In the genomic region with DNA sequence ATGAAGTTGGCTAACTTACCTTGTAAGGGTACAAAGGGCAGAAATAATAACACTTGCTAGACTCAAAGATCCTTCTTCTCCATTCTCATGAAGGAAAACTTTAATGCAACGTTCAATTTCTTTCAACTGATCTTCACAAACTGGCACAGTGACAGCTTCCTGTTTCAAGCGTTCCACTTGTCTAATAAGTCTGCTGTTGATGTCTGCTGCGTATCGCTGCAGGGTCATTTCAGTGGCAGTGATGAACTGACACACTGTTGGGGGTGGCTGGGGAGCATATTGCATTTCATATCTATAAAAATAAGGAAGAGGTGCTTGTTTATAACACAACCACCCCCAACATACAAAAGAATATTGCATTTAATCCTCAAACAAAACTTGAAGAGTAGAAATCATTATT, we compare ENCODE assay signal across 17 cellular contexts.
"Had no signal": no experiment of that assay in that cellular context is flagged by ENCODE, and none has a peak within 500 bp of the region (broad histone marks: within the 10 kb centered on the region; RNA-seq: fewer than 3 reads in every experiment).

No MANE protein-coding gene starts in this region.

- H3K27ac Mint-ChIP-seq: activated CD4-positive, alpha-beta T cell treated with anti-CD3 and anti-CD28 coated beads for 36 hours; activated naive CD8-positive, alpha-beta T cell had no signal

- H3K4me3 ChIP-seq: breast epithelium, prostate gland, upper lobe of left lung had no signal

- H3K4me1 Mint-ChIP-seq: immature natural killer cell; stimulated activated naive B cell treated with anti-CD40 and anti-IgM and Interleukin-4, amounts not matched to agents 10 μg/mL and 1 μg/mL and 100 μg/mL, for 72 hours had no signal

- ATAC-seq: activated CD4-positive, alpha-beta T cell treated with anti-CD3 and anti-CD28 coated beads for 36 hours; activated T-cell treated with anti-CD3 and anti-CD28 coated beads, Interleukin-2, amount 50 U/mL, for 4 hours; esophagus mucosa; natural killer cell; sciatic nerve; stimulated activated naive B cell treated with anti-CD40 and anti-IgM and Interleukin-4, amounts not matched to agents 10 μg/mL and 1 μg/mL and 100 μg/mL, for 72 hours had no signal

- H3K27ac ChIP-seq: breast epithelium, prostate gland, upper lobe of left lung had no signal

- H3K4me1 ChIP-seq: breast epithelium, prostate gland had no signal

- H3K9me3 Mint-ChIP-seq: activated T-cell treated with anti-CD3 and anti-CD28 coated beads, Interleukin-2, amount 50 U/mL, for 4 hours; immature natural killer cell; natural killer cell; stimulated activated naive B cell treated with anti-CD40 and anti-IgM and Interleukin-4, amounts not matched to agents 10 μg/mL and 1 μg/mL and 100 μg/mL, for 72 hours had no signal

- DNase-seq: activated CD4-positive, alpha-beta T cell treated with anti-CD3 and anti-CD28 coated beads for 36 hours; activated effector memory CD4-positive, alpha-beta T cell treated with anti-CD3 and anti-CD28 coated beads, Interleukin-2, amount 50 U/mL, for 16 hours; activated T-cell treated with anti-CD3 and anti-CD28 coated beads, Interleukin-2, amount 50 U/mL, for 4 hours; aorta; foreskin fibroblast; glutamatergic neuron; immature natural killer cell; natural killer cell; occipital lobe; stimulated activated CD4-positive, alpha-beta T cell treated with anti-CD3 and anti-CD28 coated beads, Interleukin-2, amount 100 ng/mL, for 24 hours; stimulated activated naive B cell treated with anti-CD40 and anti-IgM and Interleukin-4, amounts not matched to agents 10 μg/mL and 1 μg/mL and 100 μg/mL, for 72 hours; upper lobe of left lung had no signal

- H3K9me3 ChIP-seq: breast epithelium, prostate gland, upper lobe of left lung had no signal

- H3K4me3 Mint-ChIP-seq: activated CD4-positive, alpha-beta T cell treated with anti-CD3 and anti-CD28 coated beads for 36 hours; activated naive CD8-positive, alpha-beta T cell; activated T-cell treated with anti-CD3 and anti-CD28 coated beads, Interleukin-2, amount 50 U/mL, for 4 hours; immature natural killer cell; natural killer cell; stimulated activated naive B cell treated with anti-CD40 and anti-IgM and Interleukin-4, amounts not matched to agents 10 μg/mL and 1 μg/mL and 100 μg/mL, for 72 hours had no signal

- H3K27me3 Mint-ChIP-seq: activated CD4-positive, alpha-beta T cell treated with anti-CD3 and anti-CD28 coated beads for 36 hours; activated naive CD8-positive, alpha-beta T cell; stimulated activated naive B cell treated with anti-CD40 and anti-IgM and Interleukin-4, amounts not matched to agents 10 μg/mL and 1 μg/mL and 100 μg/mL, for 72 hours had no signal

- H3K27me3 ChIP-seq: breast epithelium, upper lobe of left lung had no signal
